8 cellular contexts compared by ENCODE assay signal in genomic region chr17:47978324-47978723, GRCh38. TPM values are rescaled to one million over a fixed set of nuclear protein-coding genes. Genes with fewer than 3 reads are reported as not detected.
DNase-seq lines count a peak whose midpoint lies in the region; ATAC-seq and TF ChIP-seq lines count a peak whose summit lies in the region.

No MANE protein-coding gene starts in this region.

- no peak overlapping the region for H2BK12ac ChIP-seq in mesenchymal stem cell (ENCODE audit: low read length in 2 of 2)

- H2AK5ac ChIP-seq in mesenchymal stem cell (ENCODE audit: low read length, severe bottlenecking), result no peak overlapping the region

- TF ChIP-seq POLR2A in stomach (IDR thresholded peaks at IDR 0.05), result no peak

- H4K91ac ChIP-seq in mesenchymal stem cell (ENCODE audit: low read length), result no peak overlapping the region

- H3K4me3 ChIP-seq in mesenchymal stem cell (ENCODE audit: insufficient read depth in 1 of 2, low read depth in 1 of 2, low read length in 2 of 2), result no peak overlapping the region
- no peak overlapping the region for H3K4me3 ChIP-seq in stomach

- H3K4me1 ChIP-seq in mesenchymal stem cell (ENCODE audit: control insufficient read depth, insufficient read depth, low read depth, low read length) (no peaks in the 10 kb centered on the region), stomach (peaks cover 0 to 23% (median 11%) of the 10 kb centered on the region in 4 donors)

- no peak overlapping the region for H3K9ac ChIP-seq in mesenchymal stem cell (ENCODE audit: low read length)

- no peak overlapping the region for H2AFZ ChIP-seq in mesenchymal stem cell (ENCODE audit: low read depth, low read length)

- no peak overlapping the region for H3K4ac ChIP-seq in mesenchymal stem cell (ENCODE audit: low read depth in 1 of 2, low read length in 2 of 2)

- intact Hi-C loops in stomach (cut with DNase I; ENCODE audit: low total_unique reads), result loop anchor here (5.0 kb wide), 1 partner anchor 39 kb away; no protein-coding TSS in a partner anchor

- no peak overlapping the region for H2BK120ac ChIP-seq in mesenchymal stem cell (ENCODE audit: low read depth, low read length)

- WGBS in mesenchymal stem cell, result 19% methylated on average over 3 of the region's 7 CpGs
- WGBS in stomach, 5 donors, result 20 to 31% (median 22%) methylated on average over 7 of the region's 7 CpGs

- no peak overlapping the region for H3K23ac ChIP-seq in mesenchymal stem cell (ENCODE audit: low read length in 2 of 2)

- TF ChIP-seq CTCF in GM20000 (IDR thresholded peaks at IDR 0.05; ENCODE audit: extremely low read depth, missing control alignments) (peak; percentile 40), stomach (IDR thresholded peaks at IDR 0.05) (peak in 5 of 7 experiments; percentile 50 to 66 (median 53))

- DNase-seq in AG08395 (ENCODE audit: low spot score) (peak; percentile 87), GM20000 (ENCODE audit: low spot score) (peak; percentile 76), NCI-H446 (lab: John Stamatoyannopoulos, UW) (peak; percentile 19 to 73), ecto neural progenitor cell (ENCODE audit: low spot score) (peak; percentile 89), mesenchymal stem cell (peak; percentile 63), stomach (peak; percentile 61)
- peak; percentile 46 for DNase-seq in activated CD4-positive, alpha-beta T cell treated with anti-CD3 and anti-CD28 coated beads, Interleukin-2, amount 50 U/mL, for 1 hour

- H3K36me3 ChIP-seq in mesenchymal stem cell (ENCODE audit: control insufficient read depth in 1 of 2, insufficient read depth in 2 of 2, low read depth in 1 of 2, low read length in 2 of 2) (peaks cover 76 to 92% of the 10 kb centered on the region in 2 experiments), stomach (peaks cover 75 to 100% (median 98%) of the 10 kb centered on the region in 4 donors)

- H3K4me2 ChIP-seq in mesenchymal stem cell (ENCODE audit: low read length, poor library complexity, severe bottlenecking), result no peak overlapping the region

- no peak overlapping the region for H3K18ac ChIP-seq in mesenchymal stem cell (ENCODE audit: low read depth in 1 of 2, low read length in 2 of 2)

- H3K14ac ChIP-seq in mesenchymal stem cell (ENCODE audit: low read length in 2 of 2), result no peak overlapping the region

- H3K79me1 ChIP-seq in mesenchymal stem cell (replicated peaks; ENCODE audit: low read length, poor library complexity, severe bottlenecking), result peaks cover 12% of the 10 kb centered on the region

- H3K27me3 ChIP-seq in mesenchymal stem cell (ENCODE audit: control insufficient read depth in 1 of 2, insufficient read depth in 1 of 2, low read length in 2 of 2), result no peaks in the 10 kb centered on the region
- no peaks in the 10 kb centered on the region for H3K27me3 ChIP-seq in stomach

- no peak for ATAC-seq in GM18858 (IDR thresholded peaks at IDR 0.05; ENCODE audit: unreplicated experiment)

- no peak for TF ChIP-seq EP300 in stomach (IDR thresholded peaks at IDR 0.05)

- H3K27ac ChIP-seq in mesenchymal stem cell (ENCODE audit: low read length, poor library complexity, severe bottlenecking) (no peak overlapping the region), stomach (no peak overlapping the region)

- no peak overlapping the region for H2BK5ac ChIP-seq in mesenchymal stem cell (ENCODE audit: low read depth, low read length, poor library complexity, severe bottlenecking)

- H3K9me3 ChIP-seq in mesenchymal stem cell (ENCODE audit: control insufficient read depth, low read length) (no peaks in the 10 kb centered on the region), stomach (no peaks in the 10 kb centered on the region)

- no peak overlapping the region for H2BK15ac ChIP-seq in mesenchymal stem cell (ENCODE audit: low read depth, poor library complexity, severe bottlenecking)

- H4K8ac ChIP-seq in mesenchymal stem cell (ENCODE audit: low read length), result no peak overlapping the region

RNA-seq across cellular contexts. Expression of gene CDK5RAP3, which starts 7.4 kb away (rescaled TPM):
- polyA plus RNA-seq in mesenchymal stem cell (2013, experiment 1 of 2), result 75.6 TPM
- 69.9 TPM for polyA plus RNA-seq in mesenchymal stem cell (2013, experiment 2 of 2)
- total RNA-seq in stomach, result 100 to 1,000 TPM; 101 to 682 (median 474) TPM
- 100 to 1,000 TPM; 155 to 300 (median 242) TPM for polyA plus RNA-seq in stomach

RNA-seq across cellular contexts. Expression of gene PRR15L, which starts 20.6 kb away (rescaled TPM):
- not detected for polyA plus RNA-seq in mesenchymal stem cell (2013, experiment 1 of 2)
- not detected for polyA plus RNA-seq in mesenchymal stem cell (2013, experiment 2 of 2)
- total RNA-seq in stomach, result 10 to 100 TPM; 23.9 to 93.6 (median 69.8) TPM
- 100 to 1,000 TPM in 1 of 3 donors, 10 to 100 TPM in 2; 71.0 to 102 (median 97.9) TPM for polyA plus RNA-seq in stomach

RNA-seq across cellular contexts. Expression of gene PNPO, which starts 37.0 kb away (rescaled TPM):
- polyA plus RNA-seq in mesenchymal stem cell (2013, experiment 1 of 2), result 6.1 TPM
- 5.4 TPM for polyA plus RNA-seq in mesenchymal stem cell (2013, experiment 2 of 2)
- total RNA-seq in stomach, result 10 to 100 TPM in 4 of 5 donors, not detected in 1; 12.1 to 44.2 (median 19.8) TPM
- 10 to 100 TPM in 1 of 3 donors, 1 to 10 TPM in 2; 7.6 to 10.3 (median 8.6) TPM for polyA plus RNA-seq in stomach

RNA-seq across cellular contexts. Expression of gene COPZ2, which starts 59.3 kb away (rescaled TPM):
- polyA plus RNA-seq in mesenchymal stem cell (2013, experiment 1 of 2), result 148 TPM
- polyA plus RNA-seq in mesenchymal stem cell (2013, experiment 2 of 2), result 153 TPM
- 100 to 1,000 TPM in 1 of 5 donors, 10 to 100 TPM in 2, 1 to 10 TPM in 2; 6.8 to 187 (median 12.3) TPM for total RNA-seq in stomach
- 10 to 100 TPM; 17.0 to 20.4 (median 17.1) TPM for polyA plus RNA-seq in stomach
